In genomic region chr20:32343438-32343837, GRCh38 we compare ENCODE assay signal across 19 cellular contexts. TPM values are rescaled to one million over a fixed set of nuclear protein-coding genes. Genes with fewer than 3 reads are reported as not detected.
A peak's percentile ranks its signal among the peaks of the same experiment; 100 is the strongest.
DNase-seq lines count a peak whose midpoint lies in the region; ATAC-seq and TF ChIP-seq lines count a peak whose summit lies in the region.
"Had no signal": no experiment of that assay in that cellular context is flagged by ENCODE, and none has a peak within 500 bp of the region (broad histone marks: within the 10 kb centered on the region; RNA-seq: fewer than 3 reads in every experiment).

No MANE protein-coding gene starts in this region.

- ATAC-seq in upper lobe of right lung = peak; percentile 39
- ATAC-seq: gastroesophageal sphincter; stimulated activated naive CD8-positive, alpha-beta T cell treated with anti-CD3 and anti-CD28 coated beads, Interleukin-15, amount 100 ng/mL, for 72 hours had no signal

- TF ChIP-seq POLR2A in breast epithelium (IDR thresholded peaks at IDR 0.05) = no peak

- no peaks in the 10 kb centered on the region for H3K9me3 Mint-ChIP-seq in MCF 10A (ENCODE audit: unreplicated experiment)
- H3K9me3 Mint-ChIP-seq: stimulated activated naive CD8-positive, alpha-beta T cell treated with anti-CD3 and anti-CD28 coated beads, Interleukin-15, amount 100 ng/mL, for 72 hours had no signal

- intact Hi-C loops in MCF 10A (cut with micrococcal nuclease) (no loop called here), breast epithelium (cut with DNase I; ENCODE audit: low total_unique reads) (no loop called here), upper lobe of right lung (cut with DNase I) (no loop called here)

- BruUV-seq in MCF 10A (replicated peaks; lab: Mats Ljungman, UMichigan) = no TSS peak

- H3K27me3 ChIP-seq in breast epithelium (no peaks in the 10 kb centered on the region), upper lobe of right lung (no peaks in the 10 kb centered on the region)
- H3K27me3 ChIP-seq: dorsolateral prefrontal cortex, gastroesophageal sphincter, neutrophil had no signal

- H3K27ac ChIP-seq in breast epithelium (no peak overlapping the region), RWPE1 (peak overlapping the region; percentile 49), upper lobe of right lung (no peak overlapping the region)
- H3K27ac ChIP-seq: dorsolateral prefrontal cortex, gastroesophageal sphincter, neutrophil had no signal

- DNase-seq in MCF 10A (ENCODE audit: unreplicated experiment) = peak; percentile 90
- DNase-seq in breast epithelium (ENCODE audit: low spot score in 2 of 2) = no peak
- peak; percentile 74 for DNase-seq in RWPE1 (ENCODE audit: low spot score)
- peak; percentile 94 for DNase-seq in fibroblast of mammary gland (ENCODE audit: low read depth)
- no peak for DNase-seq in upper lobe of right lung
- no peak for DNase-seq in iPS-NIHi11 (ENCODE audit: low spot score)
- DNase-seq in SW 1271 (lab: John Stamatoyannopoulos, UW) = no peak
- no peak for DNase-seq in activated CD4-positive, alpha-beta T cell treated with anti-CD3 and anti-CD28 coated beads, Interleukin-2, amount 50 U/mL, for 4 hours
- DNase-seq: ACHN; activated CD4-positive, alpha-beta T cell treated with anti-CD3 and anti-CD28 coated beads, Interleukin-2, amount 50 U/mL, for 1 hour; amygdala; dorsolateral prefrontal cortex; Kasumi-1; NCI-H774; stimulated activated naive CD8-positive, alpha-beta T cell treated with anti-CD3 and anti-CD28 coated beads, Interleukin-15, amount 100 ng/mL, for 72 hours; T-helper 2 cell had no signal

- no peaks in the 10 kb centered on the region for H3K36me3 ChIP-seq in breast epithelium
- no peaks in the 10 kb centered on the region for H3K36me3 ChIP-seq in upper lobe of right lung
- H3K36me3 ChIP-seq: gastroesophageal sphincter, HAP-1, neutrophil had no signal

- H3K4me3 Mint-ChIP-seq in MCF 10A (ENCODE audit: unreplicated experiment) = no peak overlapping the region
- H3K4me3 Mint-ChIP-seq: stimulated activated naive CD8-positive, alpha-beta T cell treated with anti-CD3 and anti-CD28 coated beads, Interleukin-15, amount 100 ng/mL, for 72 hours had no signal

- H3K9me3 ChIP-seq in breast epithelium = no peaks in the 10 kb centered on the region
- H3K9me3 ChIP-seq in upper lobe of right lung = no peaks in the 10 kb centered on the region
- H3K9me3 ChIP-seq: gastroesophageal sphincter, HAP-1, neutrophil had no signal

- H3K4me3 ChIP-seq in breast epithelium = no peak overlapping the region
- no peak overlapping the region for H3K4me3 ChIP-seq in fibroblast of mammary gland (ENCODE audit: control insufficient read depth, low read depth, low read length)
- H3K4me3 ChIP-seq in upper lobe of right lung = no peak overlapping the region
- H3K4me3 ChIP-seq: dorsolateral prefrontal cortex, gastroesophageal sphincter, HAP-1 had no signal

- no peaks in the 10 kb centered on the region for H3K36me3 Mint-ChIP-seq in MCF 10A (ENCODE audit: insufficient read depth, unreplicated experiment)

- CTCF ChIA-PET in MCF 10A (lab: Yijun Ruan, JAX) (interaction anchor here (0.5 kb wide), 1 partner anchor 142 kb away, joined by 3 read pairs; no protein-coding TSS in a partner anchor), RWPE1 (lab: Yijun Ruan, JAX) (interaction anchor here (0.6 kb wide), 1 partner anchor 193 kb away, joined by 3 read pairs; no protein-coding TSS in a partner anchor)

- H3K4me1 ChIP-seq in breast epithelium = no peaks in the 10 kb centered on the region
- H3K4me1 ChIP-seq in upper lobe of right lung = peaks cover 8% of the 10 kb centered on the region
- H3K4me1 ChIP-seq: HAP-1 had no signal

- no peaks in the 10 kb centered on the region for H3K27me3 Mint-ChIP-seq in MCF 10A (ENCODE audit: insufficient read depth, unreplicated experiment)
- H3K27me3 Mint-ChIP-seq: stimulated activated naive CD8-positive, alpha-beta T cell treated with anti-CD3 and anti-CD28 coated beads, Interleukin-15, amount 100 ng/mL, for 72 hours had no signal

- H3K4me1 Mint-ChIP-seq in MCF 10A (ENCODE audit: insufficient read depth, unreplicated experiment) = peaks cover 7% of the 10 kb centered on the region

- POLR2A ChIA-PET in MCF 10A (lab: Yijun Ruan, JAX) (interaction anchor here (1.3 to 2.3 kb wide), 4 partner anchors 9 to 16 kb away, joined by 5 to 20 read pairs (median 12); partner anchors contain the start of gene ASXL1), RWPE1 (lab: Yijun Ruan, JAX; ENCODE audit: low non-redundant PET) (no interaction called here)

- H3K27ac Mint-ChIP-seq in MCF 10A (ENCODE audit: low read depth, unreplicated experiment) = no peak overlapping the region
- H3K27ac Mint-ChIP-seq: stimulated activated naive CD8-positive, alpha-beta T cell treated with anti-CD3 and anti-CD28 coated beads, Interleukin-15, amount 100 ng/mL, for 72 hours had no signal

- TF ChIP-seq CTCF in MCF 10A (IDR thresholded peaks at IDR 0.05; ENCODE audit: unreplicated experiment) (no peak), breast epithelium (IDR thresholded peaks at IDR 0.05) (no peak), RWPE1 (conservative IDR thresholded peaks at IDR 0.05; ENCODE audit: low read depth) (no peak), fibroblast of mammary gland (conservative IDR thresholded peaks at IDR 0.05; ENCODE audit: control insufficient read depth, insufficient read depth, low read depth, low read length) (no peak), upper lobe of right lung (IDR thresholded peaks at IDR 0.05) (no peak)

RNA-seq across cellular contexts. Expression of gene ASXL1, which starts 14.7 kb away (rescaled TPM):
- total RNA-seq in MCF 10A (2022) (58.9 and 69.9 TPM in 2 replicates), breast epithelium (100 to 1,000 TPM in 1 of 3 donors, 10 to 100 TPM in 2; 73.3 to 102 (median 97.3) TPM), upper lobe of right lung (79.1 TPM)

Comparison
In these comparisons a context has a peak if more than half of its experiments do, and no peak if none do; other contexts are left out.
1. DNase-seq: peak in MCF 10A (single experiment), RWPE1 (single experiment) and fibroblast of mammary gland (single experiment); none in breast epithelium (0 of 2), upper lobe of right lung (single experiment), iPS-NIHi11 (single experiment), SW 1271 (0 of 2) and activated CD4-positive, alpha-beta T cell treated with anti-CD3 and anti-CD28 coated beads, Interleukin-2, amount 50 U/mL, for 4 hours (0 of 2).